1 cellular context compared by ENCODE assay signal in the genomic region with DNA sequence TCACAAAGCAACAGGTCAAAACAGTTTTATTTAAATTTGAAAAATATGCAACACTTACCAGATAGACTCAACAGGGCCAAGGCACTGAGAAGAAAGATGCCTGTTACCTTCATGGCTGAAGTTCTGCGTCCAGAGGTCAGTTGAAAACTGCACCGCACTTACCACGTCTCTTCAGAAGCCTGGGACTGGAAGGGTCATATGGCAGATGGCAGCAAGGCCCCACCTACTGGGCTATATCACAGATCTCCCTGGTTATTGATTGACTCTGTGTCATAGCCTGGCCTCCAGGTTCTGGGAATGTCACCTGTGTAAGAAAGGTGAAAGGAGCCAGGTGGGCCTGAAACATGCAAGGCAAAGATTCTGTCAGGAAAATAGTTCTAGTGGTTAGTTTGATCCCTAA.
TF ChIP-seq lines count a peak whose summit lies in the region.

Gene SPINK1, minus strand, starts transcription at position 207 of the 400 bp plus-strand sequence. Its CDS starts 94 bp downstream, at position 113.

TF ChIP-seq in WTC11, 78 proteins besides CTCF, POLR2A, EP300 and RAD21 (continued from another document):
- TF ChIP-seq, protein P1, sequence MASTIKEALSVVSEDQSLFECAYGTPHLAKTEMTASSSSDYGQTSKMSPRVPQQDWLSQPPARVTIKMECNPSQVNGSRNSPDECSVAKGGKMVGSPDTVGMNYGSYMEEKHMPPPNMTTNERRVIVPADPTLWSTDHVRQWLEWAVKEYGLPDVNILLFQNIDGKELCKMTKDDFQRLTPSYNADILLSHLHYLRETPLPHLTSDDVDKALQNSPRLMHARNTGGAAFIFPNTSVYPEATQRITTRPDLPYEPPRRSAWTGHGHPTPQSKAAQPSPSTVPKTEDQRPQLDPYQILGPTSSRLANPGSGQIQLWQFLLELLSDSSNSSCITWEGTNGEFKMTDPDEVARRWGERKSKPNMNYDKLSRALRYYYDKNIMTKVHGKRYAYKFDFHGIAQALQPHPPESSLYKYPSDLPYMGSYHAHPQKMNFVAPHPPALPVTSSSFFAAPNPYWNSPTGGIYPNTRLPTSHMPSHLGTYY (CRISPR knock-in tag; IDR thresholded peaks at IDR 0.05) = no peak
- TF ChIP-seq GABPB1 (CRISPR knock-in tag; IDR thresholded peaks at IDR 0.05) (no peak), CBFB (CRISPR knock-in tag; IDR thresholded peaks at IDR 0.05; ENCODE audit: low read depth) (no peak), NR1H2 (CRISPR knock-in tag; IDR thresholded peaks at IDR 0.05) (no peak), TCF7 (CRISPR knock-in tag; IDR thresholded peaks at IDR 0.05; ENCODE audit: low read depth) (no peak), HMGXB4 (CRISPR knock-in tag; IDR thresholded peaks at IDR 0.05) (no peak), TEAD4 (CRISPR knock-in tag; IDR thresholded peaks at IDR 0.05) (no peak), ZNF671 (CRISPR knock-in tag; IDR thresholded peaks at IDR 0.05) (no peak), NFE2L1 (CRISPR knock-in tag; IDR thresholded peaks at IDR 0.05) (no peak)
